8 cellular contexts compared by ENCODE assay signal in genomic region chr3:142844339-142844977, GRCh38. TPM values are rescaled to one million over a fixed set of nuclear protein-coding genes. Genes with fewer than 3 reads are reported as not detected.
DNase-seq lines count a peak whose midpoint lies in the region; ATAC-seq, FAIRE-seq and TF ChIP-seq lines count a peak whose summit lies in the region.

No MANE protein-coding gene starts in this region.

- H3K36me3 ChIP-seq in fibroblast of lung (ENCODE audit: control insufficient read depth, insufficient read depth, low read length), result no peaks in the 10 kb centered on the region

- H3K4me3 ChIP-seq in fibroblast of lung (replicated peaks in 1 of 4; ENCODE audit: control extremely low read depth in 1 of 4, insufficient read depth in 1 of 4, low read depth in 3 of 4, low read length in 4 of 4), result no peak overlapping the region

- peak; percentile 77 for FAIRE-seq in RCC 7860 (lab: Jason Lieb, UNC)
- FAIRE-seq in frontal cortex (lab: Jason Lieb, UNC), result no peak

- no peaks in the 10 kb centered on the region for H3K27me3 ChIP-seq in fibroblast of lung (ENCODE audit: control insufficient read depth, insufficient read depth, low read length)

- H3K4me1 ChIP-seq in fibroblast of lung (ENCODE audit: control insufficient read depth, extremely low read depth, insufficient read depth, low read length), result no peaks in the 10 kb centered on the region

- H3K9me3 ChIP-seq in fibroblast of lung (ENCODE audit: control insufficient read depth, insufficient read depth, low read depth, low read length), result no peaks in the 10 kb centered on the region

- H3K9ac ChIP-seq in fibroblast of lung (ENCODE audit: insufficient read depth, low read length), result no peak overlapping the region

- peak; percentile 57 to 67 for TF ChIP-seq CTCF in fibroblast of lung (conservative IDR thresholded peaks at IDR 0.05 in 1 of 2, IDR thresholded peaks at IDR 0.05 in 1 of 2; ENCODE audit: low read depth in 1 of 2, low read length in 2 of 2)

- no peak overlapping the region for H2AFZ ChIP-seq in fibroblast of lung (ENCODE audit: low read length)

- peak; percentile 60 for ATAC-seq in HG02623 (IDR thresholded peaks at IDR 0.05; ENCODE audit: unreplicated experiment)
- ATAC-seq in GM18498 (IDR thresholded peaks at IDR 0.05; ENCODE audit: unreplicated experiment), result no peak

- no peaks in the 10 kb centered on the region for H3K79me2 ChIP-seq in fibroblast of lung (ENCODE audit: control insufficient read depth, insufficient read depth, low read length)

- DNase-seq in NCI-H748 (lab: John Stamatoyannopoulos, UW; ENCODE audit: unreplicated experiment) (peak; percentile 21), NCI-H748 treated with DMSO at 0.1 percent for 48 hours (lab: John Stamatoyannopoulos, UW) (no peak), RCC 7860 (ENCODE audit: low spot score) (peak; percentile 13), fibroblast of lung (ENCODE audit: low read depth in 2 of 2) (peak; percentile 51 to 62), GDM1 (lab: John Stamatoyannopoulos, UW) (no peak), frontal cortex (ENCODE audit: low spot score in 2 of 2) (no peak)

- no peaks in the 10 kb centered on the region for H4K20me1 ChIP-seq in fibroblast of lung (ENCODE audit: control insufficient read depth, extremely low read depth, insufficient read depth, low read length)

- no peak overlapping the region for H3K27ac ChIP-seq in fibroblast of lung (ENCODE audit: insufficient read depth, low read length)

- H3K4me2 ChIP-seq in fibroblast of lung (ENCODE audit: extremely low read depth, insufficient read depth, low read length), result no peak overlapping the region

RNA-seq across cellular contexts. Expression of gene PCOLCE2, which starts 44.4 kb away (rescaled TPM):
- 6.7 and 26.3 TPM in 2 replicates for total RNA-seq in fibroblast of lung
- polyA plus RNA-seq in fibroblast of lung, result 4.8 and 16.1 TPM in 2 replicates
- 4.1 and 13.3 TPM in 2 replicates for polyA plus RNA-seq in fibroblast of lung (2012)
- 12.6 TPM in 1 of 2 replicates, not detected in the other for polyA minus RNA-seq in fibroblast of lung (ENCODE audit: low replicate concordance)
- total RNA-seq in frontal cortex, result 6.9 TPM

Comparison
In these comparisons a context has a peak if more than half of its experiments do, and no peak if none do; other contexts are left out.
1. DNase-seq: peak in NCI-H748 (single experiment), RCC 7860 (single experiment) and fibroblast of lung (2 of 2); none in NCI-H748 treated with DMSO at 0.1 percent for 48 hours (single experiment), GDM1 (single experiment) and frontal cortex (0 of 2).